ENCODE assay signal across 19 cellular contexts in the genomic region with DNA sequence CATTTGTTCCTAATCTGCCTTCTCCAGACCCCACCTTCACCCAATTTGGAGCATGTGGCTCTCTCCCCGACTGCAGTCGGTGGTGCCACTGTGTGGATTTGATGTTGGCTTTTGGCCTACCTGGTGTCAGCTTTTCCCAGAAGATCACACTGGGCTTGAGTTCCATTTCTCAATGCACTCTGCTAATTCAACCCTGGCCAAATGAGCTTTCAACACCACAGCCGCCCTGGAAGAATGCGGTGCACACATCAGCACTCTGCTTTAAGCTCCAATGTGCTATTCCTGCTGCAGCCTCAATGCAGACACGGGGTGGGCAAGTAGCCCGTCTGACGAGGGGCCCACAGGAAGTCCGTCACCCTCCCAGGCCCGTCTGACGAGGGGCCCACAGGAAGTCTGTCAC.
DNase-seq lines count a peak whose midpoint lies in the region; ATAC-seq and TF ChIP-seq lines count a peak whose summit lies in the region.
"Had no signal": no experiment of that assay in that cellular context is flagged by ENCODE, and none has a peak within 500 bp of the region (broad histone marks: within the 10 kb centered on the region; RNA-seq: fewer than 3 reads in every experiment).

No MANE protein-coding gene starts in this region.

- no peak overlapping the region for H3K9ac ChIP-seq in IMR-90 (ENCODE audit: low read depth, low read length)
- H3K9ac ChIP-seq: GM23248 had no signal

- H2AFZ ChIP-seq in IMR-90 (replicated peaks; ENCODE audit: low read length, poor library complexity): peak overlapping the region; percentile 24
- H2AFZ ChIP-seq: GM23248 had no signal

- H3K14ac ChIP-seq in IMR-90 (replicated peaks; ENCODE audit: low read depth, low read length): no peak overlapping the region

- no peak overlapping the region for H2BK5ac ChIP-seq in IMR-90 (ENCODE audit: low read depth, low read length, poor library complexity, severe bottlenecking)

- H3K4me1 ChIP-seq in IMR-90 (ENCODE audit: control insufficient read depth, insufficient read depth, low read length) (peaks cover 3% of the 10 kb centered on the region), psoas muscle (peaks cover 4% of the 10 kb centered on the region)
- H3K4me1 ChIP-seq: BE2C, HAP-1, Peyer's patch had no signal

- in situ Hi-C loops in IMR-90 (cut with MboI; ENCODE audit: low sequenced_read_pairs): loop anchor here (25.0 kb wide), 1 partner anchor 765 kb away; a partner anchor contains a TSS

- peaks cover 4% of the 10 kb centered on the region for H3K9me3 Mint-ChIP-seq in activated T-cell treated with anti-CD3 and anti-CD28 coated beads, Interleukin-2, amount 50 U/mL, for 4 hours
- H3K9me3 Mint-ChIP-seq: CD4-positive, alpha-beta T cell had no signal

- DNase-seq in IMR-90: no peak
- DNase-seq in coronary artery (ENCODE audit: low spot score): no peak
- DNase-seq in left lobe of liver (ENCODE audit: low spot score): peak; percentile 76
- DNase-seq in psoas muscle: peak in 1 of 2 donors; percentile 53
- no peak for DNase-seq in activated T-cell treated with anti-CD3 and anti-CD28 coated beads, Interleukin-2, amount 50 U/mL, for 4 hours
- no peak for DNase-seq in T-helper 9 cell
- DNase-seq in amniotic stem cell (lab: John Stamatoyannopoulos, UW): no peak
- DNase-seq in iPS-NIHi7 (ENCODE audit: extremely low spot score): no peak
- DNase-seq: BE2C; CD4-positive, alpha-beta T cell; DMS153; GDM1; GM23248; NCI-H1105; NCI-H1694; Peyer's patch; SHP77 had no signal

- H2BK15ac ChIP-seq in IMR-90 (ENCODE audit: low read depth, low read length): no peak overlapping the region

- H2BK20ac ChIP-seq in IMR-90 (ENCODE audit: low read depth, low read length): no peak overlapping the region

- no peaks in the 10 kb centered on the region for H3K79me1 ChIP-seq in IMR-90 (ENCODE audit: low read depth in 1 of 2, low read length in 2 of 2)

- ATAC-seq in IMR-90 (ENCODE audit: low read depth) (no peak), left lobe of liver (peak; percentile 88), psoas muscle (peak; percentile 40 to 93 (median 85))
- ATAC-seq in activated T-cell treated with anti-CD3 and anti-CD28 coated beads, Interleukin-2, amount 50 U/mL, for 4 hours: no peak
- ATAC-seq: K562 had no signal

- no peak overlapping the region for H3K56ac ChIP-seq in IMR-90 (ENCODE audit: extremely low read depth, insufficient read depth, low read length)

- H4K91ac ChIP-seq in IMR-90 (ENCODE audit: insufficient read depth, low read depth, low read length): no peak overlapping the region

- no peak overlapping the region for H3K18ac ChIP-seq in IMR-90 (ENCODE audit: low read depth, low read length)

- H4K5ac ChIP-seq in IMR-90 (ENCODE audit: low read depth, low read length): no peak overlapping the region

- H3K27me3 ChIP-seq in IMR-90 (ENCODE audit: control insufficient read depth, insufficient read depth, low read length): no peaks in the 10 kb centered on the region
- no peaks in the 10 kb centered on the region for H3K27me3 ChIP-seq in psoas muscle (ENCODE audit: insufficient read depth in 3 of 3, low read length in 2 of 3)
- H3K27me3 ChIP-seq: BE2C, Peyer's patch had no signal

- no peak overlapping the region for H2AK5ac ChIP-seq in IMR-90 (ENCODE audit: low read depth, low read length)

- H2AK9ac ChIP-seq in IMR-90 (replicated peaks; ENCODE audit: low read depth, low read length, poor library complexity): peak overlapping the region; percentile 31

- H3K4me1 Mint-ChIP-seq in activated T-cell treated with anti-CD3 and anti-CD28 coated beads, Interleukin-2, amount 50 U/mL, for 4 hours (ENCODE audit: low read depth): no peaks in the 10 kb centered on the region

- intact Hi-C loops in IMR-90 (cut with micrococcal nuclease): no loop called here
- intact Hi-C loops in psoas muscle (cut with DNase I): loop anchor here in 1 of 2 donors (5.0 kb wide), 1 partner anchor 45 kb away; no protein-coding TSS in a partner anchor

- H3K4me3 ChIP-seq in IMR-90 (ENCODE audit: insufficient read depth, low read depth, low read length) (no peak overlapping the region), coronary artery (no peak overlapping the region), psoas muscle (no peak overlapping the region)
- H3K4me3 ChIP-seq: GM23248, HAP-1, K562, Peyer's patch had no signal

- H3K4ac ChIP-seq in IMR-90 (ENCODE audit: low read depth, low read length): no peak overlapping the region

- H4K20me1 ChIP-seq in IMR-90 (ENCODE audit: insufficient read depth, low read length): no peaks in the 10 kb centered on the region

- no peak overlapping the region for H2BK120ac ChIP-seq in IMR-90 (ENCODE audit: low read depth, low read length)

- no peaks in the 10 kb centered on the region for H3K9me3 ChIP-seq in IMR-90 (ENCODE audit: control insufficient read depth, insufficient read depth, low read length)
- no peaks in the 10 kb centered on the region for H3K9me3 ChIP-seq in psoas muscle
- H3K9me3 ChIP-seq: BE2C, HAP-1 had no signal

- POLR2A ChIA-PET in IMR-90 (lab: Charles Lee; ENCODE audit: unreplicated experiment): no interaction called here

- H3K36me3 ChIP-seq in IMR-90 (ENCODE audit: control insufficient read depth, insufficient read depth, low read length): no peaks in the 10 kb centered on the region
- no peaks in the 10 kb centered on the region for H3K36me3 ChIP-seq in psoas muscle (ENCODE audit: insufficient read depth in 1 of 2, low read depth in 1 of 2)
- H3K36me3 ChIP-seq: BE2C, HAP-1, Peyer's patch had no signal

- no peak for TF ChIP-seq RAD21 in IMR-90 (IDR thresholded peaks at IDR 0.05; ENCODE audit: low read length)

- BruUV-seq in IMR-90 (replicated peaks; lab: Mats Ljungman, UMichigan): no TSS peak

- CTCF ChIA-PET in IMR-90 (lab: Yijun Ruan, JAX): no interaction called here

- H3K4me3 Mint-ChIP-seq in activated T-cell treated with anti-CD3 and anti-CD28 coated beads, Interleukin-2, amount 50 U/mL, for 4 hours: no peak overlapping the region
- H3K4me3 Mint-ChIP-seq: CD4-positive, alpha-beta T cell had no signal

- H3K9me1 ChIP-seq in IMR-90 (ENCODE audit: insufficient read depth, low read length): peaks cover 7% of the 10 kb centered on the region

- 75% methylated on average over 2 of the region's 10 CpGs; no CpG with 5 or more reads in 1 of the 2 experiments for WGBS in IMR-90 (ENCODE audit: extremely low coverage in 2 of 2, insufficient read length in 1 of 2), 2 experiments
- WGBS in psoas muscle, 3 donors: 11 to 17% (median 12%) methylated on average over 10 of the region's 10 CpGs

- H3K27me3 Mint-ChIP-seq in activated T-cell treated with anti-CD3 and anti-CD28 coated beads, Interleukin-2, amount 50 U/mL, for 4 hours (ENCODE audit: low read depth): no peaks in the 10 kb centered on the region
- H3K27me3 Mint-ChIP-seq: CD4-positive, alpha-beta T cell had no signal

- H3K36me3 Mint-ChIP-seq in activated T-cell treated with anti-CD3 and anti-CD28 coated beads, Interleukin-2, amount 50 U/mL, for 4 hours (ENCODE audit: insufficient read depth): no peaks in the 10 kb centered on the region

- dilution Hi-C loops in IMR-90 (cut with HindIII; ENCODE audit: low sequenced_read_pairs, unreplicated experiment): no loop called here

- no peak for TF ChIP-seq POLR2A in IMR-90 (IDR thresholded peaks at IDR 0.05; ENCODE audit: low read depth, low read length)

- TF ChIP-seq CTCF in IMR-90 (conservative IDR thresholded peaks at IDR 0.05; ENCODE audit: low read depth, low read length) (no peak), coronary artery (IDR thresholded peaks at IDR 0.05) (no peak), psoas muscle (IDR thresholded peaks at IDR 0.05) (no peak)

- H3K27ac ChIP-seq in IMR-90 (ENCODE audit: insufficient read depth, low read length) (no peak overlapping the region), coronary artery (peak overlapping the region; percentile 76 to 84), psoas muscle (no peak overlapping the region)
- H3K27ac ChIP-seq: GM23248, Peyer's patch had no signal

- no peak overlapping the region for H4K8ac ChIP-seq in IMR-90 (ENCODE audit: low read depth in 2 of 2, low read length in 2 of 2)

- no peak overlapping the region for H3K23ac ChIP-seq in IMR-90 (ENCODE audit: low read depth, low read length)

- H3K4me2 ChIP-seq in IMR-90 (ENCODE audit: low read depth, low read length): no peak overlapping the region

TF ChIP-seq in IMR-90, 13 proteins besides CTCF, POLR2A, EP300 and RAD21:
- TF ChIP-seq RFX5 (IDR thresholded peaks at IDR 0.05; ENCODE audit: low read depth, low read length): no peak

Comparison
In these comparisons a context has a peak if more than half of its experiments do, and no peak if none do; other contexts are left out.
1. ATAC-seq: peak in left lobe of liver (single experiment) and psoas muscle (4 of 4); none in IMR-90 (single experiment) and activated T-cell treated with anti-CD3 and anti-CD28 coated beads, Interleukin-2, amount 50 U/mL, for 4 hours (0 of 2).
2. H3K27ac ChIP-seq: peak in coronary artery (2 of 2); none in IMR-90 (single experiment) and psoas muscle (single experiment).